Comparison of ENCODE assay signal across 8 cellular contexts in genomic region chr9:128771745-128772519, GRCh38. TPM values are rescaled to one million over a fixed set of nuclear protein-coding genes. Genes with fewer than 3 reads are reported as not detected.
DNase-seq lines count a peak whose midpoint lies in the region; ATAC-seq and TF ChIP-seq lines count a peak whose summit lies in the region.

TSS of gene ZER1 (minus strand) at chr9:128771927. CDS start at chr9:128755565, 16,362 bp downstream.

- peak; percentile 88 for DNase-seq in DMS53 treated with DMSO at 0.1 percent for 48 hours (lab: John Stamatoyannopoulos, UW; ENCODE audit: unreplicated experiment)
- DNase-seq in Kasumi-1 (lab: John Stamatoyannopoulos, UW), result peak; percentile 82 to 87
- peak; percentile 97 for DNase-seq in RPMI8226
- peak; percentile 90 to 91 for DNase-seq in activated T-helper 1 cell treated with anti-CD3 and anti-CD28 coated beads, Interleukin-2, amount 50 U/mL, for 16 hours (ENCODE audit: low read depth in 1 of 2, low spot score in 1 of 2)
- peak; percentile 81 for DNase-seq in fibroblast of mammary gland (ENCODE audit: low read depth)
- peak; percentile 96 for DNase-seq in natural killer cell
- peak; percentile 87 to 96 (median 92) for DNase-seq in stimulated activated naive CD4-positive, alpha-beta T cell (lab: John Stamatoyannopoulos, UW)

- peak within 1 kb of the TSS; percentile 92 to 99 for H3K27ac Mint-ChIP-seq in natural killer cell

- peak within 1 kb of the TSS; percentile 92 for H3K4me3 ChIP-seq in fibroblast of mammary gland (ENCODE audit: control insufficient read depth, low read depth, low read length)

- peaks cover 28 to 34% of the 10 kb centered on the region in 2 donors for H3K4me1 Mint-ChIP-seq in natural killer cell

- H3K36me3 Mint-ChIP-seq in natural killer cell, result no peaks in the 10 kb centered on the region

- H3K4me3 Mint-ChIP-seq in natural killer cell, result peak within 1 kb of the TSS; percentile 97

- H3K27me3 Mint-ChIP-seq in natural killer cell (ENCODE audit: low read depth in 2 of 2), result peaks cover 0 to 5% of the 10 kb centered on the region in 2 donors

- ATAC-seq in GM21825 (IDR thresholded peaks at IDR 0.05; ENCODE audit: unreplicated experiment), result peak; percentile 87
- ATAC-seq in natural killer cell, result peak; percentile 90 to 97 (median 93)

- TF ChIP-seq CTCF in fibroblast of mammary gland (conservative IDR thresholded peaks at IDR 0.05; ENCODE audit: control insufficient read depth, insufficient read depth, low read depth, low read length) (no peak), natural killer cell (IDR thresholded peaks at IDR 0.05) (no peak)

- intact Hi-C loops in natural killer cell (cut with micrococcal nuclease), result loop anchor here (1.0 to 5.0 kb wide), 2 partner anchors 15 to 50 kb away; partner anchors contain the start of genes TBC1D13 and ZDHHC12

- H3K9me3 Mint-ChIP-seq in natural killer cell, result peaks cover 0 to 5% of the 10 kb centered on the region in 2 donors

RNA-seq across cellular contexts. Expression of gene ZER1, which starts in this region (rescaled TPM):
- total RNA-seq in natural killer cell, result 10 to 100 TPM; 35.0 to 37.4 (median 35.2) TPM

Comparison
In these comparisons a context has a peak if more than half of its experiments do, and no peak if none do; other contexts are left out.
1. Peak in every context shown above with its lines: DNase-seq, ATAC-seq and H3K4me3 ChIP-seq.